Comparison of ENCODE assay signal across 25 cellular contexts in genomic region chrX:119579414-119579813, GRCh38.
"Had no signal": no experiment of that assay in that cellular context is flagged by ENCODE, and none has a peak within 500 bp of the region (broad histone marks: within the 10 kb centered on the region; RNA-seq: fewer than 3 reads in every experiment).

No MANE protein-coding gene starts in this region.

- H3K4me3 ChIP-seq: body of pancreas, dorsolateral prefrontal cortex, hepatocyte, lung, smooth muscle cell, thoracic aorta, upper lobe of right lung had no signal

- H3K4me3 Mint-ChIP-seq: activated CD8-positive, alpha-beta T cell treated with anti-CD3 and anti-CD28 coated beads for 36 hours; activated naive CD8-positive, alpha-beta T cell treated with anti-CD3 and anti-CD28 coated beads, Interleukin-2, amount 10 ng/mL, durations not matched to agents 7 days and 5 days; endodermal cell; mesothelial cell of epicardium; nephron progenitor cell; stimulated activated effector memory CD8-positive, alpha-beta T cell treated with anti-CD3 and anti-CD28 coated beads, Interleukin-12 subunit alpha, Interleukin-12 subunit beta, amount 100 ng/mL, for 72 hours; WTC11 had no signal

- H3K9me3 ChIP-seq: body of pancreas, thoracic aorta, upper lobe of right lung had no signal

- H3K9me3 Mint-ChIP-seq: activated CD8-positive, alpha-beta T cell treated with anti-CD3 and anti-CD28 coated beads for 36 hours; activated naive CD8-positive, alpha-beta T cell treated with anti-CD3 and anti-CD28 coated beads, Interleukin-2, amount 10 ng/mL, durations not matched to agents 7 days and 5 days; activated T-helper 2 cell treated with anti-CD3 and anti-CD28 coated beads, Interferon-gamma antibody, Interleukin-2, Interleukin-4, amounts not matched to agents 10 μg/mL and 5 μg/mL and 100 μg/mL, durations not matched to agents 14 hours and 24 hours and 36 hours; stimulated activated effector memory CD8-positive, alpha-beta T cell treated with anti-CD3 and anti-CD28 coated beads, Interleukin-12 subunit alpha, Interleukin-12 subunit beta, amount 100 ng/mL, for 72 hours; WTC11 had no signal

- FAIRE-seq: islet of Langerhans had no signal

- H2AFZ ChIP-seq: hepatocyte had no signal

- H3K27ac Mint-ChIP-seq: activated CD8-positive, alpha-beta T cell treated with anti-CD3 and anti-CD28 coated beads for 36 hours; activated naive CD8-positive, alpha-beta T cell treated with anti-CD3 and anti-CD28 coated beads, Interleukin-2, amount 10 ng/mL, durations not matched to agents 7 days and 5 days; activated T-helper 2 cell treated with anti-CD3 and anti-CD28 coated beads, Interferon-gamma antibody, Interleukin-2, Interleukin-4, amounts not matched to agents 10 μg/mL and 5 μg/mL and 100 μg/mL, durations not matched to agents 14 hours and 24 hours and 36 hours; endodermal cell; mesothelial cell of epicardium; nephron progenitor cell; stimulated activated effector memory CD8-positive, alpha-beta T cell treated with anti-CD3 and anti-CD28 coated beads, Interleukin-12 subunit alpha, Interleukin-12 subunit beta, amount 100 ng/mL, for 72 hours; WTC11 had no signal

- H3K36me3 Mint-ChIP-seq: mesothelial cell of epicardium had no signal

- H3K27me3 Mint-ChIP-seq: activated CD8-positive, alpha-beta T cell treated with anti-CD3 and anti-CD28 coated beads for 36 hours; activated naive CD8-positive, alpha-beta T cell treated with anti-CD3 and anti-CD28 coated beads, Interleukin-2, amount 10 ng/mL, durations not matched to agents 7 days and 5 days had no signal

- ATAC-seq: activated CD8-positive, alpha-beta T cell treated with anti-CD3 and anti-CD28 coated beads for 36 hours; body of pancreas; sciatic nerve; stimulated activated effector memory CD8-positive, alpha-beta T cell treated with anti-CD3 and anti-CD28 coated beads, Interleukin-12 subunit alpha, Interleukin-12 subunit beta, amount 100 ng/mL, for 72 hours; upper lobe of right lung; WTC11 had no signal

- H3K27me3 ChIP-seq: body of pancreas, hepatocyte, upper lobe of right lung had no signal

- H3K4me2 ChIP-seq: hepatocyte, smooth muscle cell had no signal

- DNase-seq: activated CD4-positive, alpha-beta T cell treated with anti-CD3 and anti-CD28 coated beads for 4 hours; activated CD8-positive, alpha-beta T cell treated with anti-CD3 and anti-CD28 coated beads for 36 hours; activated naive CD4-positive, alpha-beta T cell treated with Interleukin-2 at 50 U/mL for 16 hours; activated naive CD8-positive, alpha-beta T cell treated with anti-CD3 and anti-CD28 coated beads, Interleukin-2, amount 10 ng/mL, durations not matched to agents 7 days and 5 days; activated T-cell treated with anti-CD3 and anti-CD28 coated beads, Interleukin-2, amount 50 U/mL, for 1 hour; amygdala; body of pancreas; dorsolateral prefrontal cortex; endodermal cell; foreskin fibroblast; nephron progenitor cell; nucleus accumbens; stimulated activated CD4-positive, alpha-beta T cell treated with anti-CD3 and anti-CD28 coated beads, Interleukin-4, amount 100 ng/mL, for 24 hours; upper lobe of right lung had no signal

- H3K27ac ChIP-seq: body of pancreas, dorsolateral prefrontal cortex, epithelial cell of prostate, hepatocyte, thoracic aorta, upper lobe of right lung had no signal

- H3K4me1 Mint-ChIP-seq: endodermal cell, WTC11 had no signal

- H3K36me3 ChIP-seq: thoracic aorta, upper lobe of right lung had no signal
